ENCODE assay signal across 10 cellular contexts in the genomic region with DNA sequence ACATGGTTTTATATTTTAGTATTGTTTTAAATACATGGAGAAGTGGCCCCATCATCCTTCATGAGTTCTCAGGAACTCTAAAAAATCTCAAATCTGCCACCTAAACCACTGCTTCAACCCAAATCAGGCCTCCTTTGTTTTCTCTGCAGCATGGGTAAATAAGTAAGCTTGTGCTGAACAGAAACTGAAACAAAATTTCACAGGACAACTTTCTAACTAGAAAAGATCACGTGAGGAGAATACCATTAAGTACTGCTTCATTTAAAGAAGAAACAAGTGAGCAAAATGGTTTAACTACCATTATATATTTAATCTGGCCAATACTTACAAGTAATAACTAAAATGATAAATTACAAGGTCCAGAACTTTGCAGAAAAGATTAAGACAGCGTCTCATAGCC. TPM values are rescaled to one million over a fixed set of nuclear protein-coding genes. Genes with fewer than 3 reads are reported as not detected.
DNase-seq lines count a peak whose midpoint lies in the region; ATAC-seq and TF ChIP-seq lines count a peak whose summit lies in the region.
"Had no signal": no experiment of that assay in that cellular context is flagged by ENCODE, and none has a peak within 500 bp of the region (broad histone marks: within the 10 kb centered on the region; RNA-seq: fewer than 3 reads in every experiment).

No MANE protein-coding gene starts in this region.

- H3K36me3 ChIP-seq in CD4-positive, alpha-beta memory T cell (ENCODE audit: insufficient read depth, low read length): no peaks in the 10 kb centered on the region
- no peaks in the 10 kb centered on the region for H3K36me3 ChIP-seq in breast epithelium

- intact Hi-C loops in CD4-positive, alpha-beta memory T cell (cut with micrococcal nuclease): loop anchor here (2.0 to 5.0 kb wide), 4 partner anchors 13 to 145 kb away; no protein-coding TSS in a partner anchor
- intact Hi-C loops in breast epithelium (cut with DNase I; ENCODE audit: low total_unique reads): no loop called here
- intact Hi-C loops in sciatic nerve (cut with DNase I): no loop called here

- peak in 4 of 5 donors; percentile 56 to 65 (median 58) for DNase-seq in CD4-positive, alpha-beta memory T cell
- DNase-seq in breast epithelium (ENCODE audit: low spot score in 2 of 2) (no peak), sciatic nerve (ENCODE audit: low spot score) (no peak), NCI-H2107 treated with DMSO at 0.1 percent for 48 hours (lab: John Stamatoyannopoulos, UW; ENCODE audit: unreplicated experiment) (no peak), GOT3 (lab: John Stamatoyannopoulos, UW) (no peak)
- DNase-seq in activated effector memory CD4-positive, alpha-beta T cell treated with anti-CD3 and anti-CD28 coated beads, Interleukin-2, amount 50 U/mL, for 16 hours: no peak

- H3K4me3 ChIP-seq in CD4-positive, alpha-beta memory T cell (ENCODE audit: low read length in 2 of 2): peak overlapping the region; percentile 62 to 93
- peak overlapping the region; percentile 24 to 61 (median 26) for H3K4me3 ChIP-seq in breast epithelium

- peak overlapping the region; percentile 85 to 98 (median 94) for H3K27ac Mint-ChIP-seq in CD4-positive, alpha-beta memory T cell

- no peak for TF ChIP-seq CTCF in breast epithelium (IDR thresholded peaks at IDR 0.05)

- CTCF ChIA-PET in CD4-positive, alpha-beta memory T cell (lab: Charles Lee; ENCODE audit: partially characterized antibody): interaction anchor here (1.0 to 5.0 kb wide), 4 partner anchors 13 to 158 kb away, joined by 4 to 69 read pairs (median 20); no protein-coding TSS in a partner anchor

- ATAC-seq in GM19351 (IDR thresholded peaks at IDR 0.05; ENCODE audit: unreplicated experiment): peak; percentile 46
- ATAC-seq in HG03354 (IDR thresholded peaks at IDR 0.05; ENCODE audit: poor library complexity, severe bottlenecking, unreplicated experiment): peak; percentile 62
- peak; percentile 59 for ATAC-seq in sciatic nerve

- H3K4me3 Mint-ChIP-seq in CD4-positive, alpha-beta memory T cell: peak overlapping the region; percentile 91 to 99 (median 94)

- H3K4me1 ChIP-seq in CD4-positive, alpha-beta memory T cell (ENCODE audit: insufficient read depth, low read length): peaks cover 61% of the 10 kb centered on the region
- peaks cover 0 to 5% of the 10 kb centered on the region in 2 donors for H3K4me1 ChIP-seq in breast epithelium

- peaks cover 0 to 6% (median 0%) of the 10 kb centered on the region in 8 donors for H3K9me3 Mint-ChIP-seq in CD4-positive, alpha-beta memory T cell

- no peaks in the 10 kb centered on the region for H3K27me3 Mint-ChIP-seq in CD4-positive, alpha-beta memory T cell

- H3K9me3 ChIP-seq in CD4-positive, alpha-beta memory T cell (ENCODE audit: control insufficient read depth in 1 of 2, low read length in 2 of 2): no peaks in the 10 kb centered on the region
- no peaks in the 10 kb centered on the region for H3K9me3 ChIP-seq in breast epithelium

- TF ChIP-seq POLR2A in breast epithelium (IDR thresholded peaks at IDR 0.05): no peak

- H3K36me3 Mint-ChIP-seq in CD4-positive, alpha-beta memory T cell: peaks cover 22 to 42% of the 10 kb centered on the region in 2 donors

- peak overlapping the region; percentile 89 for H3K27ac ChIP-seq in CD4-positive, alpha-beta memory T cell (ENCODE audit: low read depth, low read length)
- H3K27ac ChIP-seq in breast epithelium: no peak overlapping the region

- H3K4me1 Mint-ChIP-seq in CD4-positive, alpha-beta memory T cell: peaks cover 41 to 70% (median 57%) of the 10 kb centered on the region in 4 donors

- POLR2A ChIA-PET in CD4-positive, alpha-beta memory T cell (lab: Charles Lee; ENCODE audit: partially characterized antibody): interaction anchor here (0.6 to 6.1 kb wide), 10 partner anchors 11 to 153 kb away, joined by 3 to 137 read pairs (median 12); no protein-coding TSS in a partner anchor

- H3K27me3 ChIP-seq in CD4-positive, alpha-beta memory T cell (ENCODE audit: insufficient read depth, low read length): no peaks in the 10 kb centered on the region
- no peaks in the 10 kb centered on the region for H3K27me3 ChIP-seq in breast epithelium

RNA-seq across cellular contexts. Expression of a gene that starts 2.5 kb away (rescaled TPM):
- 10 to 100 TPM; 89.6 to 97.4 TPM for total RNA-seq in CD4-positive, alpha-beta memory T cell
- polyA plus RNA-seq in CD4-positive, alpha-beta memory T cell: 10 to 100 TPM; 19.7 to 29.1 TPM
- 10 to 100 TPM; 21.3 to 71.4 (median 23.2) TPM for total RNA-seq in breast epithelium
- total RNA-seq in sciatic nerve: 26.0 TPM

RNA-seq across cellular contexts. Expression of a gene that starts 39.6 kb away (rescaled TPM):
- total RNA-seq in CD4-positive, alpha-beta memory T cell: 1 to 10 TPM; 1.2 to 1.4 TPM
- under 1 TPM in 1 of 2 donors, not detected in 1; 0.16 TPM for polyA plus RNA-seq in CD4-positive, alpha-beta memory T cell
- total RNA-seq in breast epithelium (under 1 TPM; 0.29 to 0.48 (median 0.33) TPM), sciatic nerve (0.62 TPM)
- total RNA-seq: dermis microvascular lymphatic vessel endothelial cell, H1 had no signal
- polyA plus RNA-seq: H1 had no signal

Comparison
In these comparisons a context has a peak if more than half of its experiments do, and no peak if none do; other contexts are left out.
1. DNase-seq: peak in CD4-positive, alpha-beta memory T cell (4 of 5); none in breast epithelium (0 of 2), sciatic nerve (single experiment), NCI-H2107 treated with DMSO at 0.1 percent for 48 hours (single experiment), activated effector memory CD4-positive, alpha-beta T cell treated with anti-CD3 and anti-CD28 coated beads, Interleukin-2, amount 50 U/mL, for 16 hours (single experiment) and GOT3 (single experiment).
2. Peak in every context shown above with its lines, with median percentiles within 50 percentile points of each other: ATAC-seq.